8 cellular contexts compared by ENCODE assay signal in the genomic region with DNA sequence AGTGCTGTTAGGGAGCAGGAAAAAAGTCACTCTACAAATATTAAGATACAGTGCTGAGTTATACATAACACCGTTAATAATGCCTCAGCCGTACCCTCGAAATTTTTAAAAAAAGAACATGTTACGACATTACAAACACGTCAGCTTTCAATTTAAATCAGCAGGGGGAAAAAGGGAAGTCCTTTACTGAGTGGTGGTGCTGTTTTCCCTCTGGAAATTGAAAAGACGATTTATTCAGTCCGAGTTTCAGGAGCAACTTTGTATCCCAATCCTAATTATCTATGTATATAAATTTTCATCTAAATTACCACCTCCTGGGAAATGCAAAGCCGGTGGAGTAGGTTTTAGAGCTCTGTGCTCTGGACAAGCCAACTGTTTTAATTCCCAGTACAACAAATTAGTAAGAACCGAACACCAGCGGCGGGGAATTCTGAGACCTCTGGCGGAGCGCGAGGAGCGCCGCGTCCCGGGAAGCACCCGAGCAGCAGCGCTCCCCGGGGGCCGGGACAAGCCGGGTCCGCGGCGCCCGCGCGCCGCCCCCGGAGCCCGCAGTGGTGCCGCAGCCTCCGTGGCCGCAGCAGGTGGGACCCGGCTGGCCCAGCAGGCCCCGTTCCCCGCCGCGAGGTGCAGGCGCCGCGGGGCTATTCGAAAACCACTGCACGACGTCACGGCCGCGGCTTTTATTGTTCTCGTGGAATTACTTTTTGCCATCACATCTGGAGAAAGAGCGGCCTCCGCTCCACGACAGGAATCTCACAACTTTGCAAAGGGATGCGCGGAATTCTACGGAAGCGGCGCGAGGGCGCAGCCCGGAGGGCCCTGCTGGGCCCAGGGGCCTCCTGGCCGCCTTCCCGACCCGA. TPM values are rescaled to one million over a fixed set of nuclear protein-coding genes. Genes with fewer than 3 reads are reported as not detected.
DNase-seq lines count a peak whose midpoint lies in the region; ATAC-seq and TF ChIP-seq lines count a peak whose summit lies in the region.

No MANE protein-coding gene starts in this region.

- peak overlapping the region; percentile 47 for H3K23ac ChIP-seq in neuronal stem cell (ENCODE audit: low read depth, low read length, poor library complexity)

- H3K4me1 ChIP-seq in gastroesophageal sphincter (peaks cover 0 to 34% (median 8%) of the 10 kb centered on the region in 3 donors), neuronal stem cell (ENCODE audit: control insufficient read depth in 2 of 2, insufficient read depth in 1 of 2, low read depth in 1 of 2, low read length in 2 of 2) (peaks cover 3 to 23% of the 10 kb centered on the region in 2 donors)

- no peak for TF ChIP-seq POLR2A in gastroesophageal sphincter (IDR thresholded peaks at IDR 0.05)

- H3K9me3 ChIP-seq in gastroesophageal sphincter, result no peaks in the 10 kb centered on the region
- H3K9me3 ChIP-seq in neuronal stem cell (replicated peaks in 1 of 2; ENCODE audit: control insufficient read depth in 2 of 2, insufficient read depth in 1 of 2, low read depth in 1 of 2, low read length in 2 of 2), result no peaks in the 10 kb centered on the region

- no peak overlapping the region for H2BK15ac ChIP-seq in neuronal stem cell (ENCODE audit: low read length)

- no peak overlapping the region for H3K4ac ChIP-seq in neuronal stem cell (ENCODE audit: low read length)

- H3K9ac ChIP-seq in neuronal stem cell (ENCODE audit: low read depth, low read length, poor library complexity), result peak overlapping the region; percentile 93

- H3K27ac ChIP-seq in gastroesophageal sphincter, result peak overlapping the region in 2 of 4 donors; percentile 6 to 60
- no peak overlapping the region for H3K27ac ChIP-seq in neuronal stem cell (replicated peaks; ENCODE audit: low read length)

- H2BK12ac ChIP-seq in neuronal stem cell (ENCODE audit: low read length), result no peak overlapping the region

- no peak for TF ChIP-seq EP300 in gastroesophageal sphincter (IDR thresholded peaks at IDR 0.05)

- peak overlapping the region; percentile 96 for H3K18ac ChIP-seq in neuronal stem cell (ENCODE audit: low read length)

- WGBS in gastroesophageal sphincter (ENCODE audit: low coverage in 1 of 2), 2 donors, result 3 to 6% methylated on average over 8 of the region's 64 CpGs
- WGBS in neuronal stem cell (ENCODE audit: extremely low coverage in 2 of 2, insufficient read length in 2 of 2, insufficient replicate concordance in 1 of 2), 2 donors, result no CpG with 5 or more reads among the region's 64 CpGs

- ATAC-seq in HG02885 (IDR thresholded peaks at IDR 0.05; ENCODE audit: poor library complexity, unreplicated experiment) (peak; percentile 22), gastroesophageal sphincter (no peak), HG03520 (IDR thresholded peaks at IDR 0.05; ENCODE audit: unreplicated experiment) (no peak)

- H3K4me2 ChIP-seq in neuronal stem cell (ENCODE audit: insufficient read depth, low read length, poor library complexity, severe bottlenecking), result peak overlapping the region; percentile 89

- no peak overlapping the region for H2BK120ac ChIP-seq in neuronal stem cell (ENCODE audit: low read depth, low read length)

- H2AFZ ChIP-seq in neuronal stem cell (ENCODE audit: low read length), result peak overlapping the region; percentile 94

- no peak overlapping the region for H4K8ac ChIP-seq in neuronal stem cell (ENCODE audit: low read depth, low read length)

- H3K79me1 ChIP-seq in neuronal stem cell (ENCODE audit: low read depth, low read length), result no peaks in the 10 kb centered on the region

- H3K4me3 ChIP-seq in gastroesophageal sphincter (peak overlapping the region; percentile 2 to 55), neuronal stem cell (ENCODE audit: low read length in 2 of 2) (peak overlapping the region; percentile 86 to 89)

- peak overlapping the region; percentile 57 for H2BK5ac ChIP-seq in neuronal stem cell (ENCODE audit: low read length)

- no peak overlapping the region for H2AK5ac ChIP-seq in neuronal stem cell (ENCODE audit: low read depth, low read length)

- TF ChIP-seq CTCF in gastroesophageal sphincter (IDR thresholded peaks at IDR 0.05), result no peak

- no peaks in the 10 kb centered on the region for H3K36me3 ChIP-seq in gastroesophageal sphincter
- peaks cover 0 to 2% of the 10 kb centered on the region in 2 donors for H3K36me3 ChIP-seq in neuronal stem cell (replicated peaks in 1 of 2; ENCODE audit: control insufficient read depth in 2 of 2, insufficient read depth in 2 of 2, low read length in 2 of 2)

- H3K14ac ChIP-seq in neuronal stem cell (ENCODE audit: low read length), result no peak overlapping the region

- peak; percentile 8 for DNase-seq in activated T-cell treated with anti-CD3 and anti-CD28 coated beads for 4 hours
- no peak for DNase-seq in activated T-cell treated with anti-CD3 and anti-CD28 coated beads, Interleukin-2, amount 50 U/mL, for 48 hours
- DNase-seq in NOMO-1 treated with DMSO at 0.1 percent for 48 hours (lab: John Stamatoyannopoulos, UW; ENCODE audit: unreplicated experiment), result peak; percentile 67
- peak; percentile 16 for DNase-seq in activated gamma-delta T cell (lab: John Stamatoyannopoulos, UW)
- peak; percentile 46 for DNase-seq in neuronal stem cell (ENCODE audit: low spot score)

- no peak overlapping the region for H4K91ac ChIP-seq in neuronal stem cell (ENCODE audit: low read depth, low read length, poor library complexity)

- H3K27me3 ChIP-seq in gastroesophageal sphincter (peaks cover 47% of the 10 kb centered on the region), neuronal stem cell (ENCODE audit: control insufficient read depth in 3 of 3, insufficient read depth in 3 of 3, low read depth in 1 of 3, low read length in 3 of 3) (peaks cover 0 to 8% (median 0%) of the 10 kb centered on the region in 3 experiments)

RNA-seq across cellular contexts. Expression of gene NETO2, which starts 1.0 kb away (rescaled TPM):
- 1 to 10 TPM in 2 of 4 donors, under 1 TPM in 2; 0.47 to 5.0 (median 1.1) TPM for total RNA-seq in gastroesophageal sphincter
- polyA plus RNA-seq in neuronal stem cell (2013, experiment 1 of 2), result 44.1 TPM
- 41.9 TPM for polyA plus RNA-seq in neuronal stem cell (2013, experiment 2 of 2)

Comparison
In these comparisons a context has a peak if more than half of its experiments do, and no peak if none do; other contexts are left out.
1. DNase-seq: peak in activated T-cell treated with anti-CD3 and anti-CD28 coated beads for 4 hours (single experiment), NOMO-1 treated with DMSO at 0.1 percent for 48 hours (single experiment), activated gamma-delta T cell (single experiment) and neuronal stem cell (single experiment); none in activated T-cell treated with anti-CD3 and anti-CD28 coated beads, Interleukin-2, amount 50 U/mL, for 48 hours (0 of 2).